ENCODE assay signal across 9 cellular contexts in genomic region chr15:44719293-44719999, GRCh38. TPM values are rescaled to one million over a fixed set of nuclear protein-coding genes. Genes with fewer than 3 reads are reported as not detected.
DNase-seq lines count a peak whose midpoint lies in the region; ATAC-seq and TF ChIP-seq lines count a peak whose summit lies in the region.
"Had no signal": no experiment of that assay in that cellular context is flagged by ENCODE, and none has a peak within 500 bp of the region (broad histone marks: within the 10 kb centered on the region; RNA-seq: fewer than 3 reads in every experiment).

No MANE protein-coding gene starts in this region.

- no peaks in the 10 kb centered on the region for H3K27me3 Mint-ChIP-seq in activated naive CD8-positive, alpha-beta T cell

- H3K9me3 Mint-ChIP-seq in activated naive CD8-positive, alpha-beta T cell (ENCODE audit: low read depth): no peaks in the 10 kb centered on the region

- peaks cover 87% of the 10 kb centered on the region for H3K4me1 Mint-ChIP-seq in activated naive CD8-positive, alpha-beta T cell (ENCODE audit: low read depth)

- no peak overlapping the region for H3K4me3 ChIP-seq in HCT116 (replicated peaks in 1 of 2; ENCODE audit: low read depth in 1 of 2, low read length in 2 of 2)

- H3K4me3 Mint-ChIP-seq in activated naive CD8-positive, alpha-beta T cell: peak overlapping the region; percentile 98

- no peak overlapping the region for H3K9ac ChIP-seq in HCT116 (ENCODE audit: low read length)

- H3K9me3 ChIP-seq in HCT116 (ENCODE audit: control insufficient read depth in 1 of 2, insufficient read depth in 1 of 2, low read depth in 1 of 2, low read length in 2 of 2): no peaks in the 10 kb centered on the region

- intact Hi-C loops in HCT116 (cut with micrococcal nuclease): no loop called here

- no peak for TF ChIP-seq CTCF in HCT116 (IDR thresholded peaks at IDR 0.05 in 2 of 3, conservative IDR thresholded peaks at IDR 0.05 in 1 of 3; ENCODE audit: borderline replicate concordance in 1 of 3, insufficient read depth in 1 of 3, low read depth in 2 of 3, low read length in 2 of 3)

- peaks cover 10% of the 10 kb centered on the region for H3K79me2 ChIP-seq in HCT116 (ENCODE audit: insufficient read depth, low read length)

- H3K4me2 ChIP-seq in HCT116 (ENCODE audit: low read length): no peak overlapping the region

- peaks cover 0 to 9% of the 10 kb centered on the region in 2 experiments; a peak in 1 of 4 replicates for H3K4me1 ChIP-seq in HCT116 (ENCODE audit: control insufficient read depth in 1 of 2, insufficient read depth in 2 of 2, low read length in 2 of 2)

- peaks cover 34% of the 10 kb centered on the region for H3K36me3 Mint-ChIP-seq in activated naive CD8-positive, alpha-beta T cell

- H3K27ac Mint-ChIP-seq in activated naive CD8-positive, alpha-beta T cell: peak overlapping the region; percentile 100

- no peaks in the 10 kb centered on the region for H3K27me3 ChIP-seq in HCT116 (ENCODE audit: insufficient read depth, low read length)

- CTCF ChIA-PET in HCT116 (lab: Charles Lee): no interaction called here

- no peaks in the 10 kb centered on the region for H3K9me2 ChIP-seq in HCT116 (ENCODE audit: insufficient read depth)

- DNase-seq in HCT116 (ENCODE audit: low read depth, low spot score) (no peak), NAMALWA (ENCODE audit: low spot score) (peak; percentile 80), SW 1271 (lab: John Stamatoyannopoulos, UW) (no peak), NCI-H2107 treated with DMSO at 0.1 percent for 48 hours (lab: John Stamatoyannopoulos, UW; ENCODE audit: unreplicated experiment) (no peak), HuH-7 (ENCODE audit: low spot score) (no peak)
- DNase-seq in stimulated activated CD4-positive, alpha-beta T cell treated with anti-CD3 and anti-CD28 coated beads, Interleukin-1b, Interleukin-23, amount 100 ng/mL, for 48 hours: peak; percentile 85

- peak; percentile 35 for ATAC-seq in GM18505 (IDR thresholded peaks at IDR 0.05; ENCODE audit: unreplicated experiment)
- ATAC-seq in HCT116: peak; percentile 50

- peaks cover 27 to 35% of the 10 kb centered on the region in 2 experiments for H3K36me3 ChIP-seq in HCT116 (ENCODE audit: control insufficient read depth in 1 of 2, insufficient read depth in 2 of 2, low read length in 2 of 2)

- no peak overlapping the region for H2AFZ ChIP-seq in HCT116 (ENCODE audit: low read depth, low read length, poor library complexity, severe bottlenecking)

- no peak for TF ChIP-seq RAD21 in HCT116 (IDR thresholded peaks at IDR 0.05; ENCODE audit: low read depth)

- no TSS peak for BruUV-seq in HCT116 (replicated peaks; lab: Mats Ljungman, UMichigan)

- RAD21 ChIA-PET in HCT116 (lab: Charles Lee; ENCODE audit: low non-redundant PET in 1 of 2, low total read pairs in 2 of 2, uncharacterized antibody in 2 of 2, unreplicated experiment in 2 of 2): no interaction called here

- no peak overlapping the region for H3K27ac ChIP-seq in HCT116 (ENCODE audit: low read depth, low read length)

- H4K20me1 ChIP-seq in HCT116 (ENCODE audit: insufficient read depth): no peaks in the 10 kb centered on the region

- TF ChIP-seq POLR2A in GM18505 (IDR thresholded peaks at IDR 0.05; ENCODE audit: borderline replicate concordance, extremely low read depth, insufficient read depth, insufficient read length) (peak; percentile 94), HCT116 (IDR thresholded peaks at IDR 0.05; ENCODE audit: borderline replicate concordance, extremely low read depth, insufficient read depth, insufficient read length) (no peak)

- POLR2A ChIA-PET in HCT116 (lab: Charles Lee): interaction anchor here (1.0 to 3.7 kb wide), 2 partner anchors 7 to 8 kb away, joined by 3 to 21 read pairs; partner anchors contain the start of genes B2M and PATL2

TF ChIP-seq in HCT116, 20 proteins besides CTCF, POLR2A, EP300 and RAD21:
- TF ChIP-seq EGR1 (IDR thresholded peaks at IDR 0.05; ENCODE audit: low read depth) (no peak), POLR2AphosphoS5 (IDR thresholded peaks at IDR 0.05; ENCODE audit: low read depth, low read length) (peak; percentile 51; the same call in 1 of the 2 replicates), EZH2phosphoT487 (IDR thresholded peaks at IDR 0.05; ENCODE audit: borderline replicate concordance) (no peak), SIN3A (IDR thresholded peaks at IDR 0.05; ENCODE audit: low read depth) (no peak)

RNA-seq across cellular contexts. Expression of gene B2M, which starts 8.1 kb away (rescaled TPM):
- 388 TPM for total RNA-seq in HCT116 (2021; ENCODE audit: unreplicated experiment)
- 668 and 788 TPM in 2 replicates for polyA plus RNA-seq in HCT116 (2012)

RNA-seq across cellular contexts. Expression of gene PATL2, which starts 8.3 kb away (rescaled TPM):
- total RNA-seq in HCT116 (2021; ENCODE audit: unreplicated experiment): 1.2 TPM
- 0.31 and 0.38 TPM in 2 replicates for polyA plus RNA-seq in HCT116 (2012)
- total RNA-seq: renal cortical epithelial cell had no signal

RNA-seq across cellular contexts. Expression of gene TRIM69, which starts 16.9 kb away (rescaled TPM):
- total RNA-seq in HCT116 (2021; ENCODE audit: unreplicated experiment): 13.0 TPM
- 11.3 and 15.9 TPM in 2 replicates for polyA plus RNA-seq in HCT116 (2012)

RNA-seq across cellular contexts. Expression of gene SPG11, which starts 56.0 kb away (rescaled TPM):
- total RNA-seq in HCT116 (2021; ENCODE audit: unreplicated experiment): 34.8 TPM
- 24.0 and 29.7 TPM in 2 replicates for polyA plus RNA-seq in HCT116 (2012)

Comparison
In these comparisons a context has a peak if more than half of its experiments do, and no peak if none do; other contexts are left out.
1. DNase-seq: peak in NAMALWA (single experiment) and stimulated activated CD4-positive, alpha-beta T cell treated with anti-CD3 and anti-CD28 coated beads, Interleukin-1b, Interleukin-23, amount 100 ng/mL, for 48 hours (single experiment); none in HCT116 (single experiment), SW 1271 (0 of 2), NCI-H2107 treated with DMSO at 0.1 percent for 48 hours (single experiment) and HuH-7 (single experiment).